ENCODE assay signal across 2 cellular contexts in the genomic region with DNA sequence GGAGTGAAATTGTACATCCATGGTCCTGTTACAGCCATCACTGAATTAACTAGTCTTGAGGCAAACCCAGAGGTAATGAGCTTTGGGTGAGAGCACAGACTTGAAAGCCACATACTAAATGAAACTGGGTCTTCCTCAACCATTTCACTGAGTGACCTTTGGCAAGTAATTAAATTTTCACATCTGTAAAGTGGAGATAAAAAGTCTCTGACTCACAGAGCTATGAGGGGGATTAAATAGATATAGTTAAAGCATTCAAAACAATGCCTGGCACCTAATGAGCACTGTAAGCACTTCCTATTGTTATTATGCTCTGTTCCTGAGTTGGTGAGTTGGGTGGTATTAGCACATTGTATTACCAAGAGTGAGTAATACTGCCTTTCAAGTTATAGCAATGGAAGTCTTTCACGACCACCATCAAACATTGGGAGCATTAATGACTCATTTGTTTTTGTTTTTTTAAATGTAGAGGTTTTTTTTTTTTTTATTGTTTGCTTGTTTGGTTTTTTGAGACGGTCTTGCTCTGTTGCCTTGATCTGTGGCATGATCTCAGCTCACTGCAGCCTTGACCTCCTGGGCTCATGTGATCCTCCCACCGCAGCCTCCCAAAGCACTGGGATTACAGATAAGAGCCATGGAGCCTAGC.
TF ChIP-seq lines count a peak whose summit lies in the region.

No MANE protein-coding gene starts in this region.

TF ChIP-seq in K562, 482 proteins besides CTCF, POLR2A, EP300 and RAD21 (continued from another document and continues in another):
- TF ChIP-seq, protein P1, sequence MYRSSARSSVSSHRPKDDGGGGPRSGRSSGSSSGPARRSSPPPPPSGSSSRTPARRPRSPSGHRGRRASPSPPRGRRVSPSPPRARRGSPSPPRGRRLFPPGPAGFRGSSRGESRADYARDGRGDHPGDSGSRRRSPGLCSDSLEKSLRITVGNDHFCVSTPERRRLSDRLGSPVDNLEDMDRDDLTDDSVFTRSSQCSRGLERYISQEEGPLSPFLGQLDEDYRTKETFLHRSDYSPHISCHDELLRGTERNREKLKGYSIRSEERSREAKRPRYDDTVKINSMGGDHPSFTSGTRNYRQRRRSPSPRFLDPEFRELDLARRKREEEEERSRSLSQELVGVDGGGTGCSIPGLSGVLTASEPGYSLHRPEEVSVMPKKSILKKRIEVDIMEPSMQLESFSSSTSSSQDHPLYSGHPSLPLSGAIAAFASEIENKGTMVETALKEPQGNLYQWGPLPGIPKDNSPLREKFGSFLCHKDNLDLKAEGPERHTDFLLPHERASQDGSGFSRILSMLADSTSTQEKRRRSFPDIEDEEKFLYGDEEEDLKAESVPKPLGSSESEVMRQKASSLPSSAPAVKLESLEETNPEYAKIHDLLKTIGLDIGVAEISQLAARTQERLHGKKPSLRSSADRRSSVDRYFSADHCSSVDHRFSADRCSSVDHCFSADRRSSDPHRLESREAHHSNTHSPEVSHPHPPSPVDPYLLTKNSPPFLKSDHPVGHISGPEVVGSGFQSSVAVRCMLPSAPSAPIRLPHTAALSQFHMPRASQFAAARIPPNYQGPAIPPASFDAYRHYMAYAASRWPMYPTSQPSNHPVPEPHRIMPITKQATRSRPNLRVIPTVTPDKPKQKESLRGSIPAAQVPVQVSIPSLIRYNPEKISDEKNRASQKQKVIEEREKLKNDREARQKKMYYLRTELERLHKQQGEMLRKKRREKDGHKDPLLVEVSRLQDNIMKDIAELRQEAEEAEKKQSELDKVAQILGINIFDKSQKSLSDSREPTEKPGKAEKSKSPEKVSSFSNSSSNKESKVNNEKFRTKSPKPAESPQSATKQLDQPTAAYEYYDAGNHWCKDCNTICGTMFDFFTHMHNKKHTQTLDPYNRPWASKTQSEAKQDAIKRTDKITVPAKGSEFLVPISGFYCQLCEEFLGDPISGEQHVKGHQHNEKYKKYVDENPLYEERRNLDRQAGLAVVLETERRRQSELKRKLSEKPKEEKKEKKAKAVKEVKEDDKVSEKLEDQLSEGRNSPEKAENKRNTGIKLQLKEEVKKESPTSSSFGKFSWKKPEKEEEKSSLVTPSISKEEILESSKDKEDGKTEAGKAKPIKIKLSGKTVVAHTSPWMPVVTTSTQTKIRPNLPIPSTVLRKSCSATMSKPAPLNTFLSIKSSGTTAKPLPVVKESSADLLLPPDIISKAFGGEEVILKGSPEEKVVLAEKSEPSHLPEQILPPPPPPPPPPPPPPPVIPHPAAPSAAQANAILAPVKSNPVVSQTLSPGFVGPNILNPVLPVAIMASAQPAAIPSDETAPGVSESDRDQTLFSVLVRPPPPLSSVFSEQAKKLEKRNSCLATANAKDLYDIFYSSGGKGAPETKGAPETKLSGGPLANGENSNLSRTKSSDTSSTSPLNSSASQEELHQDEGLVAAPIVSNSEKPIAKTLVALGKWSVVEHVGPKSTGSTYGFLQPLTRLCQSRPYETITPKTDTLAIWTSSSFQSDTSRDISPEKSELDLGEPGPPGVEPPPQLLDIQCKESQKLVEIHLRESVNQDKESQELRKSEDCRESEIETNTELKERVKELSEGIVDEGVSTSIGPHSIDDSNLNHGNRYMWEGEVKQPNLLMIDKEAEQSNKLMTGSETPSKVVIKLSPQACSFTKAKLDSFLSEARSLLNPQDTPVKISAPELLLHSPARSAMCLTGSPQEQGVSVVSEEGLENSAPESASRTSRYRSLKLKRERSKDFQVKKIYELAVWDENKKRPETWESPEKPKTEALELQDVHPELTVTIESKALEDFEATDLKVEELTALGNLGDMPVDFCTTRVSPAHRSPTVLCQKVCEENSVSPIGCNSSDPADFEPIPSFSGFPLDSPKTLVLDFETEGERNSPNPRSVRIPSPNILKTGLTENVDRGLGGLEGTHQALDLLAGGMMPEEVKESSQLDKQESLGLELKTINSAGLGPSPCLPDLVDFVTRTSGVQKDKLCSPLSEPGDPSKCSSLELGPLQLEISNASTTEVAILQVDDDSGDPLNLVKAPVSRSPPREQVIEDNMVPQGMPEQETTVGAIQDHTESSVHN (IDR thresholded peaks at IDR 0.05; ENCODE audit: borderline replicate concordance in 1 of 2, low read depth in 1 of 2) = no peak
- TF ChIP-seq HSF4 (CRISPR knock-in tag; IDR thresholded peaks at IDR 0.05; ENCODE audit: borderline replicate concordance) = no peak
- no peak for TF ChIP-seq ILK (tag; IDR thresholded peaks at IDR 0.05; ENCODE audit: borderline replicate concordance, low read depth)
- TF ChIP-seq MYNN (IDR thresholded peaks at IDR 0.05) = 0 out of 2 replicates have a peak, but pooled peaks have one; percentile 10
- no peak for TF ChIP-seq MYNN (CRISPR knock-in tag; IDR thresholded peaks at IDR 0.05)
- no peak for TF ChIP-seq CHD4 (IDR thresholded peaks at IDR 0.05; ENCODE audit: insufficient read depth, insufficient replicate concordance, low read depth, low read length, poor library complexity, severe bottlenecking)
- TF ChIP-seq ZNF780A (CRISPR knock-in tag; IDR thresholded peaks at IDR 0.05) = no peak
- TF ChIP-seq, protein P2, sequence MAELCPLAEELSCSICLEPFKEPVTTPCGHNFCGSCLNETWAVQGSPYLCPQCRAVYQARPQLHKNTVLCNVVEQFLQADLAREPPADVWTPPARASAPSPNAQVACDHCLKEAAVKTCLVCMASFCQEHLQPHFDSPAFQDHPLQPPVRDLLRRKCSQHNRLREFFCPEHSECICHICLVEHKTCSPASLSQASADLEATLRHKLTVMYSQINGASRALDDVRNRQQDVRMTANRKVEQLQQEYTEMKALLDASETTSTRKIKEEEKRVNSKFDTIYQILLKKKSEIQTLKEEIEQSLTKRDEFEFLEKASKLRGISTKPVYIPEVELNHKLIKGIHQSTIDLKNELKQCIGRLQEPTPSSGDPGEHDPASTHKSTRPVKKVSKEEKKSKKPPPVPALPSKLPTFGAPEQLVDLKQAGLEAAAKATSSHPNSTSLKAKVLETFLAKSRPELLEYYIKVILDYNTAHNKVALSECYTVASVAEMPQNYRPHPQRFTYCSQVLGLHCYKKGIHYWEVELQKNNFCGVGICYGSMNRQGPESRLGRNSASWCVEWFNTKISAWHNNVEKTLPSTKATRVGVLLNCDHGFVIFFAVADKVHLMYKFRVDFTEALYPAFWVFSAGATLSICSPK (IDR thresholded peaks at IDR 0.05; ENCODE audit: borderline replicate concordance) = no peak
- TF ChIP-seq, protein P3, sequence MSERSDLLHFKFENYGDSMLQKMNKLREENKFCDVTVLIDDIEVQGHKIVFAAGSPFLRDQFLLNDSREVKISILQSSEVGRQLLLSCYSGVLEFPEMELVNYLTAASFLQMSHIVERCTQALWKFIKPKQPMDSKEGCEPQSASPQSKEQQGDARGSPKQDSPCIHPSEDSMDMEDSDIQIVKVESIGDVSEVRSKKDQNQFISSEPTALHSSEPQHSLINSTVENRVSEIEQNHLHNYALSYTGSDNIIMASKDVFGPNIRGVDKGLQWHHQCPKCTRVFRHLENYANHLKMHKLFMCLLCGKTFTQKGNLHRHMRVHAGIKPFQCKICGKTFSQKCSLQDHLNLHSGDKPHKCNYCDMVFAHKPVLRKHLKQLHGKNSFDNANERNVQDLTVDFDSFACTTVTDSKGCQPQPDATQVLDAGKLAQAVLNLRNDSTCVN (CRISPR knock-in tag; IDR thresholded peaks at IDR 0.05) = no peak

TF ChIP-seq in HepG2, 621 proteins besides CTCF, POLR2A, EP300 and RAD21 (continued from another document and continues in another):
- no peak for TF ChIP-seq ZNF816 (CRISPR knock-in tag; IDR thresholded peaks at IDR 0.05; ENCODE audit: borderline replicate concordance)
- TF ChIP-seq, protein P4, sequence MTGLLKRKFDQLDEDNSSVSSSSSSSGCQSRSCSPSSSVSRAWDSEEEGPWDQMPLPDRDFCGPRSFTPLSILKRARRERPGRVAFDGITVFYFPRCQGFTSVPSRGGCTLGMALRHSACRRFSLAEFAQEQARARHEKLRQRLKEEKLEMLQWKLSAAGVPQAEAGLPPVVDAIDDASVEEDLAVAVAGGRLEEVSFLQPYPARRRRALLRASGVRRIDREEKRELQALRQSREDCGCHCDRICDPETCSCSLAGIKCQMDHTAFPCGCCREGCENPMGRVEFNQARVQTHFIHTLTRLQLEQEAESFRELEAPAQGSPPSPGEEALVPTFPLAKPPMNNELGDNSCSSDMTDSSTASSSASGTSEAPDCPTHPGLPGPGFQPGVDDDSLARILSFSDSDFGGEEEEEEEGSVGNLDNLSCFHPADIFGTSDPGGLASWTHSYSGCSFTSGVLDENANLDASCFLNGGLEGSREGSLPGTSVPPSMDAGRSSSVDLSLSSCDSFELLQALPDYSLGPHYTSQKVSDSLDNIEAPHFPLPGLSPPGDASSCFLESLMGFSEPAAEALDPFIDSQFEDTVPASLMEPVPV (CRISPR knock-in tag; IDR thresholded peaks at IDR 0.05) = no peak
- TF ChIP-seq SALL1 (CRISPR knock-in tag; IDR thresholded peaks at IDR 0.05) = peak; percentile 66; the same call in 1 of the 2 replicates
- no peak for TF ChIP-seq HCFC1 (IDR thresholded peaks at IDR 0.05; ENCODE audit: low read depth, low read length)
- TF ChIP-seq GABPA (IDR thresholded peaks at IDR 0.05; ENCODE audit: low read depth, low read length) = no peak
- TF ChIP-seq GABPA (CRISPR knock-in tag; IDR thresholded peaks at IDR 0.05; ENCODE audit: low read depth) = no peak
- TF ChIP-seq KLF6 (CRISPR knock-in tag; IDR thresholded peaks at IDR 0.05) = no peak
- 0 out of 2 replicates have a peak, but pooled peaks have one; percentile 72 for TF ChIP-seq ZNF615 (CRISPR knock-in tag; IDR thresholded peaks at IDR 0.05; ENCODE audit: borderline replicate concordance)
- TF ChIP-seq, protein P5, sequence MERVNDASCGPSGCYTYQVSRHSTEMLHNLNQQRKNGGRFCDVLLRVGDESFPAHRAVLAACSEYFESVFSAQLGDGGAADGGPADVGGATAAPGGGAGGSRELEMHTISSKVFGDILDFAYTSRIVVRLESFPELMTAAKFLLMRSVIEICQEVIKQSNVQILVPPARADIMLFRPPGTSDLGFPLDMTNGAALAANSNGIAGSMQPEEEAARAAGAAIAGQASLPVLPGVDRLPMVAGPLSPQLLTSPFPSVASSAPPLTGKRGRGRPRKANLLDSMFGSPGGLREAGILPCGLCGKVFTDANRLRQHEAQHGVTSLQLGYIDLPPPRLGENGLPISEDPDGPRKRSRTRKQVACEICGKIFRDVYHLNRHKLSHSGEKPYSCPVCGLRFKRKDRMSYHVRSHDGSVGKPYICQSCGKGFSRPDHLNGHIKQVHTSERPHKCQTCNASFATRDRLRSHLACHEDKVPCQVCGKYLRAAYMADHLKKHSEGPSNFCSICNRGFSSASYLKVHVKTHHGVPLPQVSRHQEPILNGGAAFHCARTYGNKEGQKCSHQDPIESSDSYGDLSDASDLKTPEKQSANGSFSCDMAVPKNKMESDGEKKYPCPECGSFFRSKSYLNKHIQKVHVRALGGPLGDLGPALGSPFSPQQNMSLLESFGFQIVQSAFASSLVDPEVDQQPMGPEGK (CRISPR knock-in tag; IDR thresholded peaks at IDR 0.05) = 0 out of 2 replicates have a peak, but pooled peaks have one; percentile 5
- no peak for TF ChIP-seq KDM6A (CRISPR knock-in tag; IDR thresholded peaks at IDR 0.05; ENCODE audit: low read depth)
- TF ChIP-seq NFKB2 (CRISPR knock-in tag; IDR thresholded peaks at IDR 0.05; ENCODE audit: borderline replicate concordance) = no peak
- no peak for TF ChIP-seq ZNF546 (CRISPR knock-in tag; conservative IDR thresholded peaks at IDR 0.05)
- no peak for TF ChIP-seq SMARCE1 (IDR thresholded peaks at IDR 0.05; ENCODE audit: borderline replicate concordance)
- TF ChIP-seq ZNF264 (CRISPR knock-in tag; IDR thresholded peaks at IDR 0.05) = no peak
- 0 out of 2 replicates have a peak, but pooled peaks have one; percentile 18 for TF ChIP-seq ZBTB20 (CRISPR knock-in tag; IDR thresholded peaks at IDR 0.05; ENCODE audit: borderline replicate concordance, low read depth)
- no peak for TF ChIP-seq ZBTB38 (CRISPR knock-in tag; IDR thresholded peaks at IDR 0.05)
- TF ChIP-seq, protein P6, sequence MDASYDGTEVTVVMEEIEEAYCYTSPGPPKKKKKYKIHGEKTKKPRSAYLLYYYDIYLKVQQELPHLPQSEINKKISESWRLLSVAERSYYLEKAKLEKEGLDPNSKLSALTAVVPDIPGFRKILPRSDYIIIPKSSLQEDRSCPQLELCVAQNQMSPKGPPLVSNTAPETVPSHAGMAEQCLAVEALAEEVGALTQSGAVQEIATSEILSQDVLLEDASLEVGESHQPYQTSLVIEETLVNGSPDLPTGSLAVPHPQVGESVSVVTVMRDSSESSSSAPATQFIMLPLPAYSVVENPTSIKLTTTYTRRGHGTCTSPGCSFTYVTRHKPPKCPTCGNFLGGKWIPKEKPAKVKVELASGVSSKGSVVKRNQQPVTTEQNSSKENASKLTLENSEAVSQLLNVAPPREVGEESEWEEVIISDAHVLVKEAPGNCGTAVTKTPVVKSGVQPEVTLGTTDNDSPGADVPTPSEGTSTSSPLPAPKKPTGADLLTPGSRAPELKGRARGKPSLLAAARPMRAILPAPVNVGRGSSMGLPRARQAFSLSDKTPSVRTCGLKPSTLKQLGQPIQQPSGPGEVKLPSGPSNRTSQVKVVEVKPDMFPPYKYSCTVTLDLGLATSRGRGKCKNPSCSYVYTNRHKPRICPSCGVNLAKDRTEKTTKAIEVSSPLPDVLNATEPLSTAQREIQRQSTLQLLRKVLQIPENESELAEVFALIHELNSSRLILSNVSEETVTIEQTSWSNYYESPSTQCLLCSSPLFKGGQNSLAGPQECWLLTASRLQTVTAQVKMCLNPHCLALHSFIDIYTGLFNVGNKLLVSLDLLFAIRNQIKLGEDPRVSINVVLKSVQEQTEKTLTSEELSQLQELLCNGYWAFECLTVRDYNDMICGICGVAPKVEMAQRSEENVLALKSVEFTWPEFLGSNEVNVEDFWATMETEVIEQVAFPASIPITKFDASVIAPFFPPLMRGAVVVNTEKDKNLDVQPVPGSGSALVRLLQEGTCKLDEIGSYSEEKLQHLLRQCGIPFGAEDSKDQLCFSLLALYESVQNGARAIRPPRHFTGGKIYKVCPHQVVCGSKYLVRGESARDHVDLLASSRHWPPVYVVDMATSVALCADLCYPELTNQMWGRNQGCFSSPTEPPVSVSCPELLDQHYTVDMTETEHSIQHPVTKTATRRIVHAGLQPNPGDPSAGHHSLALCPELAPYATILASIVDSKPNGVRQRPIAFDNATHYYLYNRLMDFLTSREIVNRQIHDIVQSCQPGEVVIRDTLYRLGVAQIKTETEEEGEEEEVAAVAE (CRISPR knock-in tag; IDR thresholded peaks at IDR 0.05; ENCODE audit: borderline replicate concordance) = 0 out of 2 replicates have a peak, but pooled peaks have one; percentile 17
- no peak for TF ChIP-seq ZBTB42 (CRISPR knock-in tag; IDR thresholded peaks at IDR 0.05)
- no peak for TF ChIP-seq CEBPG (CRISPR knock-in tag; IDR thresholded peaks at IDR 0.05)
- TF ChIP-seq ZNF292 (CRISPR knock-in tag; IDR thresholded peaks at IDR 0.05; ENCODE audit: borderline replicate concordance, low read depth) = no peak
- TF ChIP-seq MAFF (IDR thresholded peaks at IDR 0.05; ENCODE audit: low read depth, low read length) = no peak
- TF ChIP-seq, protein P7, sequence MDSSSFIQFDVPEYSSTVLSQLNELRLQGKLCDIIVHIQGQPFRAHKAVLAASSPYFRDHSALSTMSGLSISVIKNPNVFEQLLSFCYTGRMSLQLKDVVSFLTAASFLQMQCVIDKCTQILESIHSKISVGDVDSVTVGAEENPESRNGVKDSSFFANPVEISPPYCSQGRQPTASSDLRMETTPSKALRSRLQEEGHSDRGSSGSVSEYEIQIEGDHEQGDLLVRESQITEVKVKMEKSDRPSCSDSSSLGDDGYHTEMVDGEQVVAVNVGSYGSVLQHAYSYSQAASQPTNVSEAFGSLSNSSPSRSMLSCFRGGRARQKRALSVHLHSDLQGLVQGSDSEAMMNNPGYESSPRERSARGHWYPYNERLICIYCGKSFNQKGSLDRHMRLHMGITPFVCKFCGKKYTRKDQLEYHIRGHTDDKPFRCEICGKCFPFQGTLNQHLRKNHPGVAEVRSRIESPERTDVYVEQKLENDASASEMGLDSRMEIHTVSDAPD (CRISPR knock-in tag; IDR thresholded peaks at IDR 0.05) = no peak
- no peak for TF ChIP-seq ESRRA (CRISPR knock-in tag; IDR thresholded peaks at IDR 0.05; ENCODE audit: low read depth)
